18 cellular contexts compared by ENCODE assay signal in the genomic region with DNA sequence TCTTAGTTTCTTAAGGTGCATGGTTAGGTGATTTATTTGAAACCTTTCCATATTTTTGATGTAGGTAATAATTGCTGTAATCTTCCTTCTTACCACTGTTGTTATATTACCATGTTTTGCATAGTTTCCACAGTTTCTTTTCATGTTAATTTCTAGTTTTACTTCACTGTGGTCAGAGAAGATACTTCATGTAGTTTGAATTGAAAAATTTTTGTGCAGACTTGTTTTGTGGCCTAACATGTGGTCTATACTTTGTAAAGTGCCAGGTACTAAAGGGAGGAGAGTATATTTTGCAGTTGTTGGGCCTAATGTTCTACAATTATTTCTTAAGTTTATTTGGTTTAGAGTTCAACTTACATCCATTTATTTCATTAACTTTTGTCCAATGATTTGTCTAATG.
"Had no signal": no experiment of that assay in that cellular context is flagged by ENCODE, and none has a peak within 500 bp of the region (broad histone marks: within the 10 kb centered on the region; RNA-seq: fewer than 3 reads in every experiment).

No MANE protein-coding gene starts in this region.

- H3K4me1 Mint-ChIP-seq: nephron had no signal

- H3K9me3 Mint-ChIP-seq: naive B cell; nephron; stimulated activated naive B cell treated with anti-CD40 and anti-IgM and Interleukin-4, amounts not matched to agents 10 μg/mL and 1 μg/mL and 100 μg/mL, for 72 hours; type B pancreatic cell had no signal

- H3K36me3 Mint-ChIP-seq: naive B cell, type B pancreatic cell had no signal

- H3K27ac Mint-ChIP-seq: nephron; stimulated activated naive B cell treated with anti-CD40 and anti-IgM and Interleukin-4, amounts not matched to agents 10 μg/mL and 1 μg/mL and 100 μg/mL, for 72 hours; type B pancreatic cell had no signal

- DNase-seq: cortex of kidney; dorsolateral prefrontal cortex; effector CD8-positive, alpha-beta T cell; foreskin melanocyte; head of caudate nucleus; left colon; left ventricle myocardium superior; mesendoderm; naive B cell; psoas muscle; retina; right lobe of liver; stimulated activated CD4-positive, alpha-beta T cell treated with anti-CD3 and anti-CD28 coated beads, Interleukin-4, amount 100 ng/mL, for 1 hour; stimulated activated CD8-positive, alpha-beta memory T cell treated with anti-CD3 and anti-CD28 coated beads, Interleukin-4, amount 100 ng/mL, for 48 hours; stimulated activated naive B cell treated with anti-CD40 and anti-IgM and Interleukin-4, amounts not matched to agents 10 μg/mL and 1 μg/mL and 100 μg/mL, for 72 hours; thyroid gland had no signal

- ATAC-seq: left colon; left ventricle myocardium superior; psoas muscle; right lobe of liver; stimulated activated naive B cell treated with anti-CD40 and anti-IgM and Interleukin-4, amounts not matched to agents 10 μg/mL and 1 μg/mL and 100 μg/mL, for 72 hours had no signal

- H3K9me3 ChIP-seq: psoas muscle, right lobe of liver, thyroid gland had no signal

- H3K27me3 Mint-ChIP-seq: naive B cell; stimulated activated naive B cell treated with anti-CD40 and anti-IgM and Interleukin-4, amounts not matched to agents 10 μg/mL and 1 μg/mL and 100 μg/mL, for 72 hours; type B pancreatic cell had no signal

- H3K4me3 Mint-ChIP-seq: nephron; stimulated activated naive B cell treated with anti-CD40 and anti-IgM and Interleukin-4, amounts not matched to agents 10 μg/mL and 1 μg/mL and 100 μg/mL, for 72 hours; type B pancreatic cell had no signal
